ENCODE assay signal across 22 cellular contexts in genomic region chr4:73822389-73822788, GRCh38. TPM values are rescaled to one million over a fixed set of nuclear protein-coding genes. Genes with fewer than 3 reads are reported as not detected.
"Had no signal": no experiment of that assay in that cellular context is flagged by ENCODE, and none has a peak within 500 bp of the region (broad histone marks: within the 10 kb centered on the region; RNA-seq: fewer than 3 reads in every experiment).

No MANE protein-coding gene starts in this region.

- DNase-seq: activated CD4-positive, alpha-beta memory T cell treated with anti-CD3 and anti-CD28 coated beads, Interleukin-2, amount 10 ng/mL, durations not matched to agents 7 days and 5 days; activated CD4-positive, alpha-beta T cell treated with anti-CD3 and anti-CD28 coated beads for 36 hours; activated CD8-positive, alpha-beta memory T cell treated with anti-CD3 and anti-CD28 coated beads, Interleukin-2, amount 50 U/mL, for 4 hours; activated naive CD4-positive, alpha-beta T cell; activated naive CD8-positive, alpha-beta T cell treated with anti-CD3 and anti-CD28 coated beads, Interleukin-2, amount 50 U/mL, for 24 hours; dermis blood vessel endothelial cell; esophagus squamous epithelium; lower lobe of right lung; midbrain; naive B cell; stimulated activated CD4-positive, alpha-beta T cell treated with anti-CD3 and anti-CD28 coated beads, Interleukin-4, amount 100 ng/mL, for 4 hours; stimulated activated naive CD8-positive, alpha-beta T cell treated with anti-CD3 and anti-CD28 coated beads, Interleukin-15, amount 100 ng/mL, for 72 hours; T1000 had no signal

- H3K36me3 ChIP-seq: esophagus squamous epithelium, heart left ventricle, lower lobe of right lung, thoracic aorta had no signal

- H2AFZ ChIP-seq: parathyroid adenoma had no signal

- H3K4me1 ChIP-seq: esophagus squamous epithelium, heart left ventricle, lower lobe of right lung, parathyroid adenoma had no signal

- H3K9me3 Mint-ChIP-seq: activated CD4-positive, alpha-beta memory T cell treated with anti-CD3 and anti-CD28 coated beads, Interleukin-2, amount 10 ng/mL, durations not matched to agents 7 days and 5 days; activated T-helper 1 cell treated with anti-CD3 and anti-CD28 coated beads, Interleukin-12 subunit alpha, Interleukin-12 subunit beta, Interleukin-2, Interleukin-4 antibody, amounts not matched to agents 30 ng/mL and 10 ng/mL and 1 ng/mL, durations not matched to agents 14 hours and 24 hours and 36 hours had no signal

- H3K27me3 Mint-ChIP-seq: activated CD4-positive, alpha-beta memory T cell treated with anti-CD3 and anti-CD28 coated beads, Interleukin-2, amount 10 ng/mL, durations not matched to agents 7 days and 5 days; activated CD4-positive, alpha-beta T cell treated with anti-CD3 and anti-CD28 coated beads for 36 hours; activated naive CD8-positive, alpha-beta T cell treated with anti-CD3 and anti-CD28 coated beads, Interleukin-2, amount 50 U/mL, for 24 hours; stimulated activated naive CD8-positive, alpha-beta T cell treated with anti-CD3 and anti-CD28 coated beads, Interleukin-15, amount 100 ng/mL, for 72 hours had no signal

- H3K27me3 ChIP-seq: esophagus squamous epithelium, heart left ventricle had no signal

- FAIRE-seq: frontal cortex had no signal

- H3K36me3 Mint-ChIP-seq: naive B cell had no signal

- H3K4me3 Mint-ChIP-seq: activated CD4-positive, alpha-beta memory T cell treated with anti-CD3 and anti-CD28 coated beads, Interleukin-2, amount 10 ng/mL, durations not matched to agents 7 days and 5 days; activated CD4-positive, alpha-beta T cell treated with anti-CD3 and anti-CD28 coated beads for 36 hours; activated naive CD8-positive, alpha-beta T cell treated with anti-CD3 and anti-CD28 coated beads, Interleukin-2, amount 50 U/mL, for 24 hours; activated T-helper 1 cell treated with anti-CD3 and anti-CD28 coated beads, Interleukin-12 subunit alpha, Interleukin-12 subunit beta, Interleukin-2, Interleukin-4 antibody, amounts not matched to agents 30 ng/mL and 10 ng/mL and 1 ng/mL, durations not matched to agents 14 hours and 24 hours and 36 hours; naive B cell; stimulated activated naive CD8-positive, alpha-beta T cell treated with anti-CD3 and anti-CD28 coated beads, Interleukin-15, amount 100 ng/mL, for 72 hours had no signal

- H3K27ac Mint-ChIP-seq: activated CD4-positive, alpha-beta memory T cell treated with anti-CD3 and anti-CD28 coated beads, Interleukin-2, amount 10 ng/mL, durations not matched to agents 7 days and 5 days; activated CD4-positive, alpha-beta T cell treated with anti-CD3 and anti-CD28 coated beads for 36 hours; activated naive CD8-positive, alpha-beta T cell treated with anti-CD3 and anti-CD28 coated beads, Interleukin-2, amount 50 U/mL, for 24 hours; activated T-helper 1 cell treated with anti-CD3 and anti-CD28 coated beads, Interleukin-12 subunit alpha, Interleukin-12 subunit beta, Interleukin-2, Interleukin-4 antibody, amounts not matched to agents 30 ng/mL and 10 ng/mL and 1 ng/mL, durations not matched to agents 14 hours and 24 hours and 36 hours; stimulated activated naive CD8-positive, alpha-beta T cell treated with anti-CD3 and anti-CD28 coated beads, Interleukin-15, amount 100 ng/mL, for 72 hours had no signal

- H3K9me3 ChIP-seq: esophagus squamous epithelium, lower lobe of right lung, thoracic aorta had no signal

- H3K79me2 ChIP-seq: parathyroid adenoma had no signal

- H3K4me3 ChIP-seq: esophagus squamous epithelium, heart left ventricle, lower lobe of right lung, skin epidermis, thoracic aorta had no signal

- H3K9ac ChIP-seq: parathyroid adenoma had no signal

- H3K4me1 Mint-ChIP-seq: activated CD4-positive, alpha-beta memory T cell treated with anti-CD3 and anti-CD28 coated beads, Interleukin-2, amount 10 ng/mL, durations not matched to agents 7 days and 5 days; activated CD4-positive, alpha-beta T cell treated with anti-CD3 and anti-CD28 coated beads for 36 hours; activated naive CD8-positive, alpha-beta T cell treated with anti-CD3 and anti-CD28 coated beads, Interleukin-2, amount 50 U/mL, for 24 hours; naive B cell; stimulated activated naive CD8-positive, alpha-beta T cell treated with anti-CD3 and anti-CD28 coated beads, Interleukin-15, amount 100 ng/mL, for 72 hours had no signal

- H3K27ac ChIP-seq: esophagus squamous epithelium, heart left ventricle, lower lobe of right lung, parathyroid adenoma, skin epidermis, thoracic aorta, VCaP had no signal

RNA-seq across cellular contexts. Expression of gene CXCL6, which starts 14.1 kb away (rescaled TPM):
- total RNA-seq: activated CD4-positive, alpha-beta memory T cell treated with anti-CD3 and anti-CD28 coated beads, Interleukin-2, amount 10 ng/mL, durations not matched to agents 7 days and 5 days; activated CD4-positive, alpha-beta T cell treated with anti-CD3 and anti-CD28 coated beads for 36 hours; activated T-helper 1 cell treated with anti-CD3 and anti-CD28 coated beads, Interleukin-12 subunit alpha, Interleukin-12 subunit beta, Interleukin-2, Interleukin-4 antibody, amounts not matched to agents 30 ng/mL and 10 ng/mL and 1 ng/mL, durations not matched to agents 14 hours and 24 hours and 36 hours; thoracic aorta had no signal
- polyA plus RNA-seq: urinary bladder had no signal

RNA-seq across cellular contexts. Expression of gene PF4V1, which starts 30.7 kb away (rescaled TPM):
- total RNA-seq: activated CD4-positive, alpha-beta memory T cell treated with anti-CD3 and anti-CD28 coated beads, Interleukin-2, amount 10 ng/mL, durations not matched to agents 7 days and 5 days; activated CD4-positive, alpha-beta T cell treated with anti-CD3 and anti-CD28 coated beads for 36 hours; activated T-helper 1 cell treated with anti-CD3 and anti-CD28 coated beads, Interleukin-12 subunit alpha, Interleukin-12 subunit beta, Interleukin-2, Interleukin-4 antibody, amounts not matched to agents 30 ng/mL and 10 ng/mL and 1 ng/mL, durations not matched to agents 14 hours and 24 hours and 36 hours; esophagus squamous epithelium; kidney epithelial cell; lower lobe of right lung; thoracic aorta; urinary bladder had no signal
- polyA plus RNA-seq: heart left ventricle, urinary bladder had no signal

RNA-seq across cellular contexts. Expression of gene CXCL1, which starts 46.8 kb away (rescaled TPM):
- total RNA-seq: activated CD4-positive, alpha-beta memory T cell treated with anti-CD3 and anti-CD28 coated beads, Interleukin-2, amount 10 ng/mL, durations not matched to agents 7 days and 5 days; activated CD4-positive, alpha-beta T cell treated with anti-CD3 and anti-CD28 coated beads for 36 hours; activated T-helper 1 cell treated with anti-CD3 and anti-CD28 coated beads, Interleukin-12 subunit alpha, Interleukin-12 subunit beta, Interleukin-2, Interleukin-4 antibody, amounts not matched to agents 30 ng/mL and 10 ng/mL and 1 ng/mL, durations not matched to agents 14 hours and 24 hours and 36 hours had no signal
